Comparison of ENCODE assay signal across 1 cellular context in the genomic region with DNA sequence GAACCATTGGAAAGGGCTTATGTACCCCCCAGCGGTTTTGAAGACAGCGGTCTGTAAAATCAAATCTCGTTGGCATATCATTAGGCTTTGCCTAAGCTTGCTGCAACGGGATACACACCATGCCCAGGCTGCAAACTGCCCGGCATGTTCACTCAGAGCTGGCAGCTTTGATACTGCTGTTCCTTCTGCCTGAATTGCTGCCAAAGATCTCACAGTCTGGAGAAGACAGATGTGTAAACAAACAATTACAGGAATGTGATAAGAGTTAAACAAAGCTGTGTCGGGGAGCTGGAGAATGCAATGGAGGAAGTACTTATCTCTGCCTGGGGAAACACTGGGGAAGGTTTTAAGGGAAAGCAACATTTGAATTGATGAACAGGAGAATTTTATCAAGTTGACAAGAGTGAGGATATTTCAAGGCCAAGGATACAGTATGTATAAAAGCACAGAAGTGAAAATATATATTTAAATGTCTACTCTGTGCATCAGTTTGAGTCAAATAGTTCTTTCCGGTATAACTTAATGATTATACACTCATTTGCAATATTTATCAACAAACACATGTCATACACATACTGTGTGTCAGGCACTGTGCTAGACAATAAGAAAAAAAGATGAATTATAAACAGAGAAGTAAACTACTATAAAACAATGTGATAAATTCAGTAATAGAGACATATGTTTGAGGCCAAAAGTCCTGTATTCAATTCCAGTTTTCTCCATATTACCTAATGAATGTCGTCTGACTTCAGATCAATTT.
TF ChIP-seq lines count a peak whose summit lies in the region.

No MANE protein-coding gene starts in this region.

TF ChIP-seq in IMR-90, 13 proteins besides CTCF, POLR2A, EP300 and RAD21:
- TF ChIP-seq MXI1 (IDR thresholded peaks at IDR 0.05; ENCODE audit: borderline replicate concordance, low read depth, low read length) (no peak), MAFK (IDR thresholded peaks at IDR 0.05; ENCODE audit: low read depth, low read length) (no peak), FOS (IDR thresholded peaks at IDR 0.05; ENCODE audit: low read depth, low read length) (no peak), BHLHE40 (IDR thresholded peaks at IDR 0.05; ENCODE audit: low read depth, low read length) (no peak), MAZ (IDR thresholded peaks at IDR 0.05; ENCODE audit: borderline replicate concordance, low read depth, low read length) (no peak), RFX5 (IDR thresholded peaks at IDR 0.05; ENCODE audit: low read depth, low read length) (no peak), SMC3 (IDR thresholded peaks at IDR 0.05; ENCODE audit: low read depth, low read length) (no peak), CEBPB (IDR thresholded peaks at IDR 0.05; ENCODE audit: low read depth, low read length) (no peak), CHD1 (IDR thresholded peaks at IDR 0.05; ENCODE audit: low read depth, low read length) (no peak), RCOR1 (IDR thresholded peaks at IDR 0.05; ENCODE audit: insufficient replicate concordance, low read length) (no peak), NFE2L2 (IDR thresholded peaks at IDR 0.05; ENCODE audit: low read depth, low read length) (no peak)
- TF ChIP-seq, protein P1, sequence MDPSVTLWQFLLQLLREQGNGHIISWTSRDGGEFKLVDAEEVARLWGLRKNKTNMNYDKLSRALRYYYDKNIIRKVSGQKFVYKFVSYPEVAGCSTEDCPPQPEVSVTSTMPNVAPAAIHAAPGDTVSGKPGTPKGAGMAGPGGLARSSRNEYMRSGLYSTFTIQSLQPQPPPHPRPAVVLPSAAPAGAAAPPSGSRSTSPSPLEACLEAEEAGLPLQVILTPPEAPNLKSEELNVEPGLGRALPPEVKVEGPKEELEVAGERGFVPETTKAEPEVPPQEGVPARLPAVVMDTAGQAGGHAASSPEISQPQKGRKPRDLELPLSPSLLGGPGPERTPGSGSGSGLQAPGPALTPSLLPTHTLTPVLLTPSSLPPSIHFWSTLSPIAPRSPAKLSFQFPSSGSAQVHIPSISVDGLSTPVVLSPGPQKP (IDR thresholded peaks at IDR 0.05; ENCODE audit: borderline replicate concordance, low read depth, low read length): no peak
- TF ChIP-seq, protein P2, sequence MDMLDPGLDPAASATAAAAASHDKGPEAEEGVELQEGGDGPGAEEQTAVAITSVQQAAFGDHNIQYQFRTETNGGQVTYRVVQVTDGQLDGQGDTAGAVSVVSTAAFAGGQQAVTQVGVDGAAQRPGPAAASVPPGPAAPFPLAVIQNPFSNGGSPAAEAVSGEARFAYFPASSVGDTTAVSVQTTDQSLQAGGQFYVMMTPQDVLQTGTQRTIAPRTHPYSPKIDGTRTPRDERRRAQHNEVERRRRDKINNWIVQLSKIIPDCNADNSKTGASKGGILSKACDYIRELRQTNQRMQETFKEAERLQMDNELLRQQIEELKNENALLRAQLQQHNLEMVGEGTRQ (IDR thresholded peaks at IDR 0.05; ENCODE audit: low read depth, low read length): no peak
